In genomic region chr19:47106819-47107200, GRCh38 we compare ENCODE assay signal across 1 cellular context.
TF ChIP-seq lines count a peak whose summit lies in the region.

No MANE protein-coding gene starts in this region.

TF ChIP-seq in HepG2, 621 proteins besides CTCF, POLR2A, EP300 and RAD21:
- TF ChIP-seq AFF4 (CRISPR knock-in tag; IDR thresholded peaks at IDR 0.05) = 0 out of 2 replicates have a peak, but pooled peaks have one; percentile 72
- peak; percentile 35; the same call in 1 of the 2 replicates for TF ChIP-seq ZC3H4 (CRISPR knock-in tag; IDR thresholded peaks at IDR 0.05; ENCODE audit: borderline replicate concordance)
- no peak for TF ChIP-seq CREM (IDR thresholded peaks at IDR 0.05)
- no peak for TF ChIP-seq CREM (CRISPR knock-in tag; IDR thresholded peaks at IDR 0.05)
- no peak for TF ChIP-seq ZNF235 (CRISPR knock-in tag; IDR thresholded peaks at IDR 0.05; ENCODE audit: borderline replicate concordance)
- TF ChIP-seq CHD4 (IDR thresholded peaks at IDR 0.05; ENCODE audit: borderline replicate concordance, low read length) = no peak
- no peak for TF ChIP-seq ATM (IDR thresholded peaks at IDR 0.05; ENCODE audit: borderline replicate concordance)
- no peak for TF ChIP-seq SAP130 (CRISPR knock-in tag; IDR thresholded peaks at IDR 0.05; ENCODE audit: low read depth)
- TF ChIP-seq PHF5A (CRISPR knock-in tag; IDR thresholded peaks at IDR 0.05; ENCODE audit: low read depth, unreplicated experiment) = no peak
- 0 out of 2 replicates have a peak, but pooled peaks have one; percentile 4 for TF ChIP-seq ZSCAN25 (CRISPR knock-in tag; IDR thresholded peaks at IDR 0.05)
TF ChIP-seq in HepG2: peak in this region for 3.
